23 cellular contexts compared by ENCODE assay signal in genomic region chr3:7964899-7965298, GRCh38.
A peak's percentile ranks its signal among the peaks of the same experiment; 100 is the strongest.
DNase-seq lines count a peak whose midpoint lies in the region; ATAC-seq and TF ChIP-seq lines count a peak whose summit lies in the region.
"Had no signal": no experiment of that assay in that cellular context is flagged by ENCODE, and none has a peak within 500 bp of the region (broad histone marks: within the 10 kb centered on the region; RNA-seq: fewer than 3 reads in every experiment).

No MANE protein-coding gene starts in this region.

- DNase-seq in DMS53 (lab: John Stamatoyannopoulos, UW) (peak; percentile 1), DMS53 treated with DMSO at 0.1 percent for 48 hours (lab: John Stamatoyannopoulos, UW; ENCODE audit: unreplicated experiment) (no peak), WTC11 (ENCODE audit: low spot score) (no peak), iPS-NIHi7 (ENCODE audit: extremely low spot score) (peak; percentile 25), Right ventricle myocardium superior (no peak), GM13977 (ENCODE audit: low spot score) (no peak)
- DNase-seq in stimulated activated CD4-positive, alpha-beta T cell treated with anti-CD3 and anti-CD28 coated beads, Interleukin-12 subunit alpha, Interleukin-12 subunit beta, amount 100 ng/mL, for 4 hours, result no peak
- DNase-seq in stimulated activated naive CD8-positive, alpha-beta T cell treated with anti-CD3 and anti-CD28 coated beads, Interleukin-15, Interleukin-2, amounts not matched to agents 100 U/mL and 50 U/mL, for 24 hours, result no peak
- DNase-seq: activated CD8-positive, alpha-beta memory T cell treated with anti-CD3 and anti-CD28 coated beads, Interleukin-2, amount 10 ng/mL, durations not matched to agents 7 days and 5 days; activated T-cell treated with anti-CD3 and anti-CD28 coated beads, Interleukin-2, amount 50 U/mL, for 48 hours; central memory CD4-positive, alpha-beta T cell; cortex of kidney; effector memory CD4-positive, alpha-beta T cell; left cardiac atrium; NCI-H1092; NCI-H1694 treated with DMSO at 0.1 percent for 48 hours; NCI-H446 treated with DMSO at 0.1 percent for 48 hours; NCI-H82; nephron progenitor cell; SK-N-SH; upper lobe of left lung had no signal

- H3K27ac Mint-ChIP-seq in WTC11, result no peak overlapping the region
- H3K27ac Mint-ChIP-seq: activated CD8-positive, alpha-beta memory T cell treated with anti-CD3 and anti-CD28 coated beads, Interleukin-2, amount 10 ng/mL, durations not matched to agents 7 days and 5 days; nephron progenitor cell; stimulated activated effector memory CD8-positive, alpha-beta T cell treated with anti-CD3 and anti-CD28 coated beads, Interleukin-12 subunit alpha, Interleukin-12 subunit beta, amount 100 ng/mL, for 72 hours had no signal

- POLR2A ChIA-PET in WTC11 (lab: Charles Lee), result no interaction called here

- peaks cover 3% of the 10 kb centered on the region for H3K4me1 Mint-ChIP-seq in WTC11
- H3K4me1 Mint-ChIP-seq: activated CD8-positive, alpha-beta memory T cell treated with anti-CD3 and anti-CD28 coated beads, Interleukin-2, amount 10 ng/mL, durations not matched to agents 7 days and 5 days; nephron progenitor cell; stimulated activated effector memory CD8-positive, alpha-beta T cell treated with anti-CD3 and anti-CD28 coated beads, Interleukin-12 subunit alpha, Interleukin-12 subunit beta, amount 100 ng/mL, for 72 hours had no signal

- intact Hi-C loops in Right ventricle myocardium superior (cut with DNase I), result no loop called here

- in situ Hi-C loops in GM13977 (cut with MboI; ENCODE audit: low pct_unique_long_range_greater_than_20kb, low sequenced_read_pairs, unreplicated experiment), result no loop called here

- TF ChIP-seq CTCF in WTC11 (IDR thresholded peaks at IDR 0.05) (no peak), GM13977 (IDR thresholded peaks at IDR 0.05; ENCODE audit: extremely low read depth, insufficient read depth, missing control alignments) (no peak)

- peaks cover 3% of the 10 kb centered on the region; the same call in 1 of the 2 replicates for H3K36me3 Mint-ChIP-seq in WTC11
- H3K36me3 Mint-ChIP-seq: activated CD8-positive, alpha-beta memory T cell treated with anti-CD3 and anti-CD28 coated beads, Interleukin-2, amount 10 ng/mL, durations not matched to agents 7 days and 5 days; stimulated activated effector memory CD8-positive, alpha-beta T cell treated with anti-CD3 and anti-CD28 coated beads, Interleukin-12 subunit alpha, Interleukin-12 subunit beta, amount 100 ng/mL, for 72 hours had no signal

- H3K27me3 Mint-ChIP-seq in WTC11 (ENCODE audit: low read depth), result no peaks in the 10 kb centered on the region
- H3K27me3 Mint-ChIP-seq: activated CD8-positive, alpha-beta memory T cell treated with anti-CD3 and anti-CD28 coated beads, Interleukin-2, amount 10 ng/mL, durations not matched to agents 7 days and 5 days had no signal

- H3K4me3 Mint-ChIP-seq in WTC11, result no peak overlapping the region
- H3K4me3 Mint-ChIP-seq: activated CD8-positive, alpha-beta memory T cell treated with anti-CD3 and anti-CD28 coated beads, Interleukin-2, amount 10 ng/mL, durations not matched to agents 7 days and 5 days; nephron progenitor cell; stimulated activated effector memory CD8-positive, alpha-beta T cell treated with anti-CD3 and anti-CD28 coated beads, Interleukin-12 subunit alpha, Interleukin-12 subunit beta, amount 100 ng/mL, for 72 hours had no signal

- ATAC-seq in WTC11 (peak; percentile 72), Right ventricle myocardium superior (ENCODE audit: poor library complexity) (no peak)
- no peak for ATAC-seq in stimulated activated naive CD8-positive, alpha-beta T cell treated with anti-CD3 and anti-CD28 coated beads, Interleukin-15, Interleukin-2, amounts not matched to agents 100 U/mL and 50 U/mL, for 24 hours
- ATAC-seq: activated CD8-positive, alpha-beta memory T cell treated with anti-CD3 and anti-CD28 coated beads, Interleukin-2, amount 10 ng/mL, durations not matched to agents 7 days and 5 days; HepG2; left cardiac atrium; stimulated activated effector memory CD8-positive, alpha-beta T cell treated with anti-CD3 and anti-CD28 coated beads, Interleukin-12 subunit alpha, Interleukin-12 subunit beta, amount 100 ng/mL, for 72 hours had no signal

- H3K9me3 Mint-ChIP-seq in WTC11, result peaks cover 6% of the 10 kb centered on the region; the same call in 1 of the 2 replicates
- H3K9me3 Mint-ChIP-seq: nephron progenitor cell; stimulated activated effector memory CD8-positive, alpha-beta T cell treated with anti-CD3 and anti-CD28 coated beads, Interleukin-12 subunit alpha, Interleukin-12 subunit beta, amount 100 ng/mL, for 72 hours had no signal

- CTCF ChIA-PET in WTC11 (lab: Charles Lee), result interaction anchor here (1.0 kb wide), 2 partner anchors 131 to 165 kb away, joined by 4 to 5 read pairs; no protein-coding TSS in a partner anchor

TF ChIP-seq in WTC11, 78 proteins besides CTCF, POLR2A, EP300 and RAD21:
- TF ChIP-seq ZNF671 (CRISPR knock-in tag; IDR thresholded peaks at IDR 0.05) (no peak), ZNF396 (CRISPR knock-in tag; IDR thresholded peaks at IDR 0.05; ENCODE audit: borderline replicate concordance) (no peak), HMGA2 (CRISPR knock-in tag; IDR thresholded peaks at IDR 0.05) (no peak), PRDM15 (CRISPR knock-in tag; IDR thresholded peaks at IDR 0.05) (no peak)

Comparison
In these comparisons a context has a peak if more than half of its experiments do, and no peak if none do; other contexts are left out.
1. DNase-seq: peak in DMS53 (single experiment) and iPS-NIHi7 (single experiment); none in DMS53 treated with DMSO at 0.1 percent for 48 hours (single experiment), WTC11 (single experiment), stimulated activated CD4-positive, alpha-beta T cell treated with anti-CD3 and anti-CD28 coated beads, Interleukin-12 subunit alpha, Interleukin-12 subunit beta, amount 100 ng/mL, for 4 hours (single experiment), Right ventricle myocardium superior (single experiment), stimulated activated naive CD8-positive, alpha-beta T cell treated with anti-CD3 and anti-CD28 coated beads, Interleukin-15, Interleukin-2, amounts not matched to agents 100 U/mL and 50 U/mL, for 24 hours (single experiment) and GM13977 (single experiment).